12 cellular contexts compared by ENCODE assay signal in the genomic region with DNA sequence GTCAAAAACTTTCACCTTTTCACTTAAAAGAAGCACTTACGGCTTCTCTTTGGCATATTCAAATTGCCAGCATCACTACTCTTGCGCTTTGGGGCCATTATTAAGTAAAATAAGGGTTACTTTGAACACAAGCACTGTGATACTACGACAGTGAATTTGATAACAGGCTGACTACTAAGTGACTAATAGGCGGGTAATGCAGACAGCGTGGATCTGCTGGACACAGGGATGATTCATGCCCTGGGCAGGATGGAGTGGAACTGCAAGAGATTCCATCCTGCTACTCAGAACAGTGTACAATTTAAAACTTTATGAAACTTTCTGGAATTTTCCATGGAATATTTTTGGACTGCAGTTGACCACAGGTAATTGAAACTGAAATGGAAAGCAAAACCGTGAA. TPM values are rescaled to one million over a fixed set of nuclear protein-coding genes. Genes with fewer than 3 reads are reported as not detected.
DNase-seq lines count a peak whose midpoint lies in the region; ATAC-seq and TF ChIP-seq lines count a peak whose summit lies in the region.
"Had no signal": no experiment of that assay in that cellular context is flagged by ENCODE, and none has a peak within 500 bp of the region (broad histone marks: within the 10 kb centered on the region; RNA-seq: fewer than 3 reads in every experiment).

No MANE protein-coding gene starts in this region.

- peak overlapping the region; percentile 96 for H3K27ac Mint-ChIP-seq in chondrocyte (ENCODE audit: unreplicated experiment)
- H3K27ac Mint-ChIP-seq: CD8-positive, alpha-beta memory T cell; naive thymus-derived CD8-positive, alpha-beta T cell had no signal

- TF ChIP-seq EP300 in Ishikawa (IDR thresholded peaks at IDR 0.05; ENCODE audit: borderline replicate concordance), result no peak

- H3K27ac ChIP-seq in mesodermal cell (ENCODE audit: low read depth, low read length, severe bottlenecking), result peak overlapping the region; percentile 92

- no peak for TF ChIP-seq CTCF in chondrocyte (IDR thresholded peaks at IDR 0.05)

- no peak for ATAC-seq in HG02678 (IDR thresholded peaks at IDR 0.05; ENCODE audit: unreplicated experiment)
- ATAC-seq: naive thymus-derived CD8-positive, alpha-beta T cell had no signal

- H3K4me3 ChIP-seq in mesodermal cell (ENCODE audit: extremely low read depth, insufficient read depth, low read length, poor library complexity, severe bottlenecking), result no peak overlapping the region

- WGBS in mesodermal cell (ENCODE audit: insufficient coverage in 2 of 2), 2 experiments, result 48 to 73% methylated on average over 2 to 3 of the region's 6 CpGs

- TF ChIP-seq RAD21 in Ishikawa (IDR thresholded peaks at IDR 0.05; ENCODE audit: low read depth), result no peak

- H3K9me3 ChIP-seq in mesodermal cell (ENCODE audit: control insufficient read depth, low read length), result peaks cover 8% of the 10 kb centered on the region

- peak; percentile 87 for DNase-seq in AG08395 (ENCODE audit: low spot score)
- no peak for DNase-seq in chondrocyte (ENCODE audit: low spot score)
- no peak for DNase-seq in NCI-H1694 treated with DMSO at 0.1 percent for 48 hours (lab: John Stamatoyannopoulos, UW)
- no peak for DNase-seq in stimulated activated naive CD4-positive, alpha-beta T cell treated with Interleukin-2 at 50 U/mL for 16 hours (lab: John Stamatoyannopoulos, UW)
- DNase-seq in NCI-H2171 (lab: John Stamatoyannopoulos, UW), result no peak
- DNase-seq: activated CD8-positive, alpha-beta memory T cell treated with anti-CD3 and anti-CD28 coated beads, Interleukin-2, amount 50 U/mL, for 4 hours; CD8-positive, alpha-beta memory T cell; naive thymus-derived CD8-positive, alpha-beta T cell; SHP77 treated with DMSO at 0.1 percent for 48 hours had no signal

- H3K36me3 ChIP-seq in mesodermal cell (ENCODE audit: control insufficient read depth, insufficient read depth, low read length), result peaks cover 7% of the 10 kb centered on the region

- no peaks in the 10 kb centered on the region for H3K27me3 Mint-ChIP-seq in chondrocyte (ENCODE audit: low read depth)
- H3K27me3 Mint-ChIP-seq: CD8-positive, alpha-beta memory T cell; naive thymus-derived CD8-positive, alpha-beta T cell had no signal

- no peaks in the 10 kb centered on the region for H3K36me3 Mint-ChIP-seq in chondrocyte (ENCODE audit: low read depth)

- peaks cover 17% of the 10 kb centered on the region for H3K4me1 ChIP-seq in mesodermal cell (ENCODE audit: control insufficient read depth, insufficient read depth, low read length, poor library complexity, severe bottlenecking)

- H3K4me3 Mint-ChIP-seq in chondrocyte (ENCODE audit: unreplicated experiment), result peak overlapping the region; percentile 51
- H3K4me3 Mint-ChIP-seq: CD8-positive, alpha-beta memory T cell; naive thymus-derived CD8-positive, alpha-beta T cell had no signal

- peaks cover 7% of the 10 kb centered on the region for H3K9me3 Mint-ChIP-seq in chondrocyte (ENCODE audit: low read depth)
- H3K9me3 Mint-ChIP-seq: CD8-positive, alpha-beta memory T cell; naive thymus-derived CD8-positive, alpha-beta T cell had no signal

- H3K4me1 Mint-ChIP-seq in chondrocyte (ENCODE audit: low read depth), result peaks cover 75% of the 10 kb centered on the region
- H3K4me1 Mint-ChIP-seq: CD8-positive, alpha-beta memory T cell; naive thymus-derived CD8-positive, alpha-beta T cell had no signal

TF ChIP-seq in Ishikawa, 13 proteins besides CTCF, POLR2A, EP300 and RAD21:
- TF ChIP-seq, protein P1, sequence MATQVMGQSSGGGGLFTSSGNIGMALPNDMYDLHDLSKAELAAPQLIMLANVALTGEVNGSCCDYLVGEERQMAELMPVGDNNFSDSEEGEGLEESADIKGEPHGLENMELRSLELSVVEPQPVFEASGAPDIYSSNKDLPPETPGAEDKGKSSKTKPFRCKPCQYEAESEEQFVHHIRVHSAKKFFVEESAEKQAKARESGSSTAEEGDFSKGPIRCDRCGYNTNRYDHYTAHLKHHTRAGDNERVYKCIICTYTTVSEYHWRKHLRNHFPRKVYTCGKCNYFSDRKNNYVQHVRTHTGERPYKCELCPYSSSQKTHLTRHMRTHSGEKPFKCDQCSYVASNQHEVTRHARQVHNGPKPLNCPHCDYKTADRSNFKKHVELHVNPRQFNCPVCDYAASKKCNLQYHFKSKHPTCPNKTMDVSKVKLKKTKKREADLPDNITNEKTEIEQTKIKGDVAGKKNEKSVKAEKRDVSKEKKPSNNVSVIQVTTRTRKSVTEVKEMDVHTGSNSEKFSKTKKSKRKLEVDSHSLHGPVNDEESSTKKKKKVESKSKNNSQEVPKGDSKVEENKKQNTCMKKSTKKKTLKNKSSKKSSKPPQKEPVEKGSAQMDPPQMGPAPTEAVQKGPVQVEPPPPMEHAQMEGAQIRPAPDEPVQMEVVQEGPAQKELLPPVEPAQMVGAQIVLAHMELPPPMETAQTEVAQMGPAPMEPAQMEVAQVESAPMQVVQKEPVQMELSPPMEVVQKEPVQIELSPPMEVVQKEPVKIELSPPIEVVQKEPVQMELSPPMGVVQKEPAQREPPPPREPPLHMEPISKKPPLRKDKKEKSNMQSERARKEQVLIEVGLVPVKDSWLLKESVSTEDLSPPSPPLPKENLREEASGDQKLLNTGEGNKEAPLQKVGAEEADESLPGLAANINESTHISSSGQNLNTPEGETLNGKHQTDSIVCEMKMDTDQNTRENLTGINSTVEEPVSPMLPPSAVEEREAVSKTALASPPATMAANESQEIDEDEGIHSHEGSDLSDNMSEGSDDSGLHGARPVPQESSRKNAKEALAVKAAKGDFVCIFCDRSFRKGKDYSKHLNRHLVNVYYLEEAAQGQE (IDR thresholded peaks at IDR 0.05; ENCODE audit: low read depth), result no peak
- no peak for TF ChIP-seq FOXM1 (IDR thresholded peaks at IDR 0.05; ENCODE audit: borderline replicate concordance, low read depth)
- no peak for TF ChIP-seq CEBPB (IDR thresholded peaks at IDR 0.05)
- no peak for TF ChIP-seq EGR1 (IDR thresholded peaks at IDR 0.05)
- peak; percentile 68; the same call in 1 of the 2 replicates for TF ChIP-seq TEAD4 (IDR thresholded peaks at IDR 0.05)
- TF ChIP-seq, protein P2, sequence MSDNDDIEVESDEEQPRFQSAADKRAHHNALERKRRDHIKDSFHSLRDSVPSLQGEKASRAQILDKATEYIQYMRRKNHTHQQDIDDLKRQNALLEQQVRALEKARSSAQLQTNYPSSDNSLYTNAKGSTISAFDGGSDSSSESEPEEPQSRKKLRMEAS (IDR thresholded peaks at IDR 0.05), result no peak
- TF ChIP-seq ZBTB7A (IDR thresholded peaks at IDR 0.05; ENCODE audit: low read depth), result no peak
- TF ChIP-seq NFIC (IDR thresholded peaks at IDR 0.05), result no peak
- TF ChIP-seq TCF12 (IDR thresholded peaks at IDR 0.05; ENCODE audit: low read depth), result 0 out of 2 replicates have a peak, but pooled peaks have one; percentile 24
- no peak for TF ChIP-seq YY1 (IDR thresholded peaks at IDR 0.05; ENCODE audit: low read depth)
- TF ChIP-seq CREB1 (IDR thresholded peaks at IDR 0.05; ENCODE audit: low read depth), result no peak

RNA-seq across cellular contexts. Expression of a gene that starts 45.9 kb away (rescaled TPM):
- total RNA-seq in chondrocyte, result 13.5 to 16.3 TPM (median 14.2 TPM) in 3 replicates
- polyA plus RNA-seq in mesodermal cell (2013, experiment 1 of 2), result 17.7 TPM
- polyA plus RNA-seq in mesodermal cell (2013, experiment 2 of 2), result 24.2 TPM

RNA-seq across cellular contexts. Expression of a gene that starts 57.3 kb away (rescaled TPM):
- total RNA-seq in chondrocyte, result not detected in 3 replicates
- polyA plus RNA-seq in mesodermal cell (2013, experiment 1 of 2), result 1.6 TPM
- 1.6 TPM for polyA plus RNA-seq in mesodermal cell (2013, experiment 2 of 2)
- polyA plus RNA-seq: CD8-positive, alpha-beta memory T cell had no signal
